Comparison of ENCODE assay signal across 17 cellular contexts in genomic region chr20:51570755-51571469, GRCh38. TPM values are rescaled to one million over a fixed set of nuclear protein-coding genes. Genes with fewer than 3 reads are reported as not detected.
DNase-seq lines count a peak whose midpoint lies in the region; ATAC-seq and TF ChIP-seq lines count a peak whose summit lies in the region.
"Had no signal": no experiment of that assay in that cellular context is flagged by ENCODE, and none has a peak within 500 bp of the region (broad histone marks: within the 10 kb centered on the region; RNA-seq: fewer than 3 reads in every experiment).

No MANE protein-coding gene starts in this region.

- ATAC-seq in HG02763 (IDR thresholded peaks at IDR 0.05; ENCODE audit: unreplicated experiment) = no peak
- ATAC-seq: activated CD8-positive, alpha-beta T cell treated with anti-CD3 and anti-CD28 coated beads for 36 hours; GM12878 had no signal

- H3K4me1 ChIP-seq in tibial artery = peaks cover 0 to 23% (median 8%) of the 10 kb centered on the region in 4 donors
- H3K4me1 ChIP-seq: stomach had no signal

- H3K4me3 Mint-ChIP-seq in progenitor cell of endocrine pancreas (ENCODE audit: low read depth) = no peak overlapping the region
- H3K4me3 Mint-ChIP-seq: activated CD8-positive, alpha-beta T cell treated with anti-CD3 and anti-CD28 coated beads for 36 hours; CD4-positive, alpha-beta T cell; memory B cell had no signal

- no peaks in the 10 kb centered on the region for H3K4me1 Mint-ChIP-seq in progenitor cell of endocrine pancreas (ENCODE audit: low read depth)
- H3K4me1 Mint-ChIP-seq: memory B cell had no signal

- no peaks in the 10 kb centered on the region for H3K9me3 ChIP-seq in tibial artery

- TF ChIP-seq CTCF in fibroblast of mammary gland (conservative IDR thresholded peaks at IDR 0.05; ENCODE audit: control insufficient read depth, insufficient read depth, low read depth, low read length) = no peak
- TF ChIP-seq CTCF in tibial artery (IDR thresholded peaks at IDR 0.05) = no peak
- no peak for TF ChIP-seq CTCF in progenitor cell of endocrine pancreas (IDR thresholded peaks at IDR 0.05; ENCODE audit: unreplicated experiment)

- DNase-seq in NCI-H345 (lab: John Stamatoyannopoulos, UW) = peak; percentile 16
- DNase-seq in NCI-H345 treated with DMSO at 0.1 percent for 48 hours (lab: John Stamatoyannopoulos, UW; ENCODE audit: unreplicated experiment) = no peak
- peak; percentile 48 for DNase-seq in fibroblast of mammary gland (ENCODE audit: low read depth)
- DNase-seq in myocyte (ENCODE audit: low read depth) = peak; percentile 39
- DNase-seq in tibial artery = peak; percentile 49 to 73
- DNase-seq in stimulated activated CD4-positive, alpha-beta T cell treated with anti-CD3 and anti-CD28 coated beads, Interleukin-2, amount 100 ng/mL, for 48 hours = no peak
- DNase-seq in progenitor cell of endocrine pancreas (ENCODE audit: low spot score, unreplicated experiment) = no peak
- DNase-seq: 8988T; activated CD8-positive, alpha-beta T cell treated with anti-CD3 and anti-CD28 coated beads for 36 hours; CD4-positive, alpha-beta T cell; KG1; NCI-H446 treated with DMSO at 0.1 percent for 48 hours; stimulated activated CD4-positive, alpha-beta T cell treated with anti-CD3 and anti-CD28 coated beads, Interleukin-12 subunit alpha, Interleukin-12 subunit beta, amount 100 ng/mL, for 4 hours; stomach had no signal

- H3K27me3 Mint-ChIP-seq in progenitor cell of endocrine pancreas = peaks cover 42% of the 10 kb centered on the region

- H3K27me3 ChIP-seq in tibial artery = peaks cover 0 to 18% of the 10 kb centered on the region in 2 donors

- peak overlapping the region; percentile 50 to 59 for H3K27ac ChIP-seq in tibial artery
- H3K27ac ChIP-seq: stomach had no signal

- peaks cover 6% of the 10 kb centered on the region for H3K9me3 Mint-ChIP-seq in progenitor cell of endocrine pancreas (ENCODE audit: low read depth)

- H3K4me3 ChIP-seq in fibroblast of mammary gland (ENCODE audit: control insufficient read depth, low read depth, low read length) (no peak overlapping the region), tibial artery (peak overlapping the region; percentile 9 to 18)
- H3K4me3 ChIP-seq: GM12878, stomach had no signal

- no peak overlapping the region for H3K27ac Mint-ChIP-seq in progenitor cell of endocrine pancreas
- H3K27ac Mint-ChIP-seq: activated CD8-positive, alpha-beta T cell treated with anti-CD3 and anti-CD28 coated beads for 36 hours; CD4-positive, alpha-beta T cell; memory B cell had no signal

- no peaks in the 10 kb centered on the region for H3K36me3 Mint-ChIP-seq in progenitor cell of endocrine pancreas (ENCODE audit: insufficient read depth)

- H3K36me3 ChIP-seq in tibial artery = no peaks in the 10 kb centered on the region
- H3K36me3 ChIP-seq: stomach had no signal

- intact Hi-C loops in tibial artery (cut with DNase I; ENCODE audit: low total_unique reads) = no loop called here

RNA-seq across cellular contexts. Expression of gene NFATC2, which starts 28.4 kb away (rescaled TPM):
- 0.10 TPM in 1 of 2 replicates, not detected in the other for total RNA-seq in myocyte
- 0.45 TPM for polyA plus RNA-seq in myocyte (2012)
- 10.1 and 11.2 TPM in 2 replicates for total RNA-seq in progenitor cell of endocrine pancreas

Comparison
In these comparisons a context has a peak if more than half of its experiments do, and no peak if none do; other contexts are left out.
1. DNase-seq: peak in NCI-H345 (single experiment), fibroblast of mammary gland (single experiment), myocyte (single experiment) and tibial artery (2 of 2); none in NCI-H345 treated with DMSO at 0.1 percent for 48 hours (single experiment), stimulated activated CD4-positive, alpha-beta T cell treated with anti-CD3 and anti-CD28 coated beads, Interleukin-2, amount 100 ng/mL, for 48 hours (0 of 2) and progenitor cell of endocrine pancreas (single experiment).
2. RNA of gene NFATC2, which starts 28.4 kb away (total RNA-seq): 10.1 to 11.2 TPM in progenitor cell of endocrine pancreas; 0.10 TPM in myocyte; every median in the first group is over 10 times any median in the second.